16 cellular contexts compared by ENCODE assay signal in genomic region chr2:45004569-45005181, GRCh38. TPM values are rescaled to one million over a fixed set of nuclear protein-coding genes. Genes with fewer than 3 reads are reported as not detected.
A peak's percentile ranks its signal among the peaks of the same experiment; 100 is the strongest.
DNase-seq lines count a peak whose midpoint lies in the region; ATAC-seq and TF ChIP-seq lines count a peak whose summit lies in the region.
"Had no signal": no experiment of that assay in that cellular context is flagged by ENCODE, and none has a peak within 500 bp of the region (broad histone marks: within the 10 kb centered on the region; RNA-seq: fewer than 3 reads in every experiment).

No MANE protein-coding gene starts in this region.

- H3K36me3 Mint-ChIP-seq in naive thymus-derived CD4-positive, alpha-beta T cell, result peaks cover 0 to 4% (median 0%) of the 10 kb centered on the region in 5 donors

- H3K36me3 ChIP-seq in naive thymus-derived CD4-positive, alpha-beta T cell (ENCODE audit: control insufficient read depth in 2 of 3, insufficient read depth in 3 of 3, low read length in 3 of 3), result no peaks in the 10 kb centered on the region
- no peaks in the 10 kb centered on the region for H3K36me3 ChIP-seq in upper lobe of left lung
- H3K36me3 ChIP-seq: tibial nerve had no signal

- no peak overlapping the region for H3K27ac ChIP-seq in right cardiac atrium (ENCODE audit: low read length)
- H3K27ac ChIP-seq in naive thymus-derived CD4-positive, alpha-beta T cell (ENCODE audit: low read depth, low read length), result no peak overlapping the region
- no peak overlapping the region for H3K27ac ChIP-seq in upper lobe of left lung
- H3K27ac ChIP-seq: BLaER1, tibial nerve had no signal

- CTCF ChIA-PET in naive thymus-derived CD4-positive, alpha-beta T cell (lab: Charles Lee), result no interaction called here

- H3K4me3 Mint-ChIP-seq in naive thymus-derived CD4-positive, alpha-beta T cell, result peak overlapping the region in 6 of 10 donors; percentile 28 to 59 (median 54)

- H3K4me1 ChIP-seq in right cardiac atrium (ENCODE audit: control insufficient read depth, insufficient read depth, low read length), result peaks cover 4% of the 10 kb centered on the region
- H3K4me1 ChIP-seq in naive thymus-derived CD4-positive, alpha-beta T cell (ENCODE audit: control insufficient read depth in 2 of 2, insufficient read depth in 2 of 2, low read length in 2 of 2), result peaks cover 0 to 4% of the 10 kb centered on the region in 2 donors
- H3K4me1 ChIP-seq in upper lobe of left lung, result peaks cover 34 to 66% (median 44%) of the 10 kb centered on the region in 4 donors

- peak overlapping the region; percentile 22 for H3K4me3 ChIP-seq in right cardiac atrium (ENCODE audit: low read length)
- peak overlapping the region; percentile 8 for H3K4me3 ChIP-seq in epithelial cell of esophagus (ENCODE audit: low read length)
- H3K4me3 ChIP-seq in naive thymus-derived CD4-positive, alpha-beta T cell (ENCODE audit: low read length), result no peak overlapping the region
- H3K4me3 ChIP-seq in upper lobe of left lung, result peak overlapping the region in 3 of 4 donors; percentile 2 to 33 (median 24)
- H3K4me3 ChIP-seq: BLaER1 had no signal

- no peaks in the 10 kb centered on the region for H3K9me3 Mint-ChIP-seq in naive thymus-derived CD4-positive, alpha-beta T cell

- POLR2A ChIA-PET in naive thymus-derived CD4-positive, alpha-beta T cell (lab: Charles Lee), result no interaction called here

- ATAC-seq in right cardiac atrium, result no peak
- no peak for ATAC-seq in naive thymus-derived CD4-positive, alpha-beta T cell
- no peak for ATAC-seq in upper lobe of left lung (ENCODE audit: low FRiP score in 2 of 2)

- DNase-seq in right cardiac atrium (no peak), cardiac septum (ENCODE audit: low spot score) (no peak), epithelial cell of esophagus (ENCODE audit: low read depth) (no peak), upper lobe of left lung (peak in 1 of 2 donors; percentile 58), T-helper 2 cell (no peak), putamen (ENCODE audit: low spot score) (no peak), iPS-NIHi7 (ENCODE audit: extremely low spot score) (no peak)
- DNase-seq in naive thymus-derived CD4-positive, alpha-beta T cell, result no peak
- DNase-seq: activated CD4-positive, alpha-beta T cell treated with anti-CD3 and anti-CD28 coated beads, Interleukin-2, amount 50 U/mL, for 4 hours; effector CD4-positive, alpha-beta T cell; GF-D8; NCI-H1694 treated with DMSO at 0.1 percent for 48 hours; NK-92 treated with Interleukin-12 subunit alpha and Interleukin-12 subunit beta, amount 100 ng/mL, for 24 hours; stimulated activated CD4-positive, alpha-beta T cell treated with anti-CD3 and anti-CD28 coated beads, Interleukin-4, amount 100 ng/mL, for 24 hours had no signal

- intact Hi-C loops in right cardiac atrium (cut with DNase I) (no loop called here), cardiac septum (cut with DNase I) (no loop called here)
- intact Hi-C loops in naive thymus-derived CD4-positive, alpha-beta T cell (cut with micrococcal nuclease), result loop anchor here in 1 of 2 donors (5.0 kb wide), 1 partner anchor 202 kb away; no protein-coding TSS in a partner anchor

- TF ChIP-seq CTCF in epithelial cell of esophagus (IDR thresholded peaks at IDR 0.05; ENCODE audit: insufficient read depth, low read depth, low read length, missing control alignments) (no peak), upper lobe of left lung (IDR thresholded peaks at IDR 0.05) (no peak)

- no peak for TF ChIP-seq POLR2A in upper lobe of left lung (IDR thresholded peaks at IDR 0.05)

- H3K9me3 ChIP-seq in right cardiac atrium (ENCODE audit: control insufficient read depth, low read length), result no peaks in the 10 kb centered on the region
- no peaks in the 10 kb centered on the region for H3K9me3 ChIP-seq in naive thymus-derived CD4-positive, alpha-beta T cell (ENCODE audit: control insufficient read depth in 2 of 3, low read length in 3 of 3)
- H3K9me3 ChIP-seq in upper lobe of left lung, result no peaks in the 10 kb centered on the region
- H3K9me3 ChIP-seq: tibial nerve had no signal

- peaks cover 60 to 88% (median 68%) of the 10 kb centered on the region in 5 donors for H3K27me3 Mint-ChIP-seq in naive thymus-derived CD4-positive, alpha-beta T cell

- WGBS in right cardiac atrium, result 13% methylated on average over 43 of the region's 43 CpGs
- 4 to 5% methylated on average over 15 to 42 of the region's 43 CpGs for WGBS in upper lobe of left lung, 2 donors

- H3K4me1 Mint-ChIP-seq in naive thymus-derived CD4-positive, alpha-beta T cell, result peaks cover 14 to 54% (median 38%) of the 10 kb centered on the region in 7 donors

- H3K27me3 ChIP-seq in right cardiac atrium (ENCODE audit: control insufficient read depth, insufficient read depth) (no peaks in the 10 kb centered on the region), upper lobe of left lung (peaks cover 0 to 95% (median 50%) of the 10 kb centered on the region in 4 donors)
- H3K27me3 ChIP-seq in naive thymus-derived CD4-positive, alpha-beta T cell (ENCODE audit: control insufficient read depth in 2 of 2, insufficient read depth in 2 of 2, low read length in 2 of 2), result peaks cover 3 to 4% of the 10 kb centered on the region in 2 donors

- no peak for TF ChIP-seq EP300 in upper lobe of left lung (IDR thresholded peaks at IDR 0.05)

- no peak overlapping the region for H3K27ac Mint-ChIP-seq in naive thymus-derived CD4-positive, alpha-beta T cell

RNA-seq across cellular contexts. Expression of gene SIX2, which starts 4.6 kb away (rescaled TPM):
- under 1 TPM; 0.31 to 0.65 (median 0.48) TPM for total RNA-seq in right cardiac atrium
- polyA plus RNA-seq in right cardiac atrium, result 0.77 TPM
- 0.89 TPM for total RNA-seq in cardiac septum
- total RNA-seq in naive thymus-derived CD4-positive, alpha-beta T cell, result not detected
- polyA plus RNA-seq in naive thymus-derived CD4-positive, alpha-beta T cell, result not detected
- total RNA-seq in upper lobe of left lung, result 1 to 10 TPM in 2 of 6 donors, under 1 TPM in 1, not detected in 3; 0.61 to 1.3 (median 1.2) TPM
